Comparison of ENCODE assay signal across 9 cellular contexts in genomic region chr12:69475237-69475984, GRCh38. TPM values are rescaled to one million over a fixed set of nuclear protein-coding genes. Genes with fewer than 3 reads are reported as not detected.
A peak's percentile ranks its signal among the peaks of the same experiment; 100 is the strongest.
DNase-seq lines count a peak whose midpoint lies in the region; ATAC-seq and TF ChIP-seq lines count a peak whose summit lies in the region.
"Had no signal": no experiment of that assay in that cellular context is flagged by ENCODE, and none has a peak within 500 bp of the region (broad histone marks: within the 10 kb centered on the region; RNA-seq: fewer than 3 reads in every experiment).

No MANE protein-coding gene starts in this region.

- H3K27me3 Mint-ChIP-seq in HFFc6 (ENCODE audit: insufficient read depth): no peaks in the 10 kb centered on the region; the same call in 1 of the 2 replicates

- no peaks in the 10 kb centered on the region for H3K9me3 Mint-ChIP-seq in HFFc6

- peak overlapping the region in 1 of 3 donors; percentile 20 for H3K4me3 ChIP-seq in liver (ENCODE audit: low read depth in 1 of 3, low read length in 3 of 3)

- DNase-seq in HFFc6 (peak; percentile 21), substantia nigra (lab: John Stamatoyannopoulos, UW) (peak in 1 of 49 donors; percentile 2), cerebellar nuclear complex (lab: John Stamatoyannopoulos, UW) (no peak), A172 (ENCODE audit: low spot score) (no peak), ureter (ENCODE audit: low spot score) (no peak)
- DNase-seq: activated T-cell treated with anti-CD3 and anti-CD28 coated beads for 4 hours had no signal

- H3K9ac ChIP-seq in liver (ENCODE audit: low read depth in 1 of 2, low read length in 2 of 2): peak overlapping the region in 1 of 2 donors; percentile 44

- 44% methylated on average over 7 of the region's 7 CpGs for WGBS in liver

- peaks cover 64% of the 10 kb centered on the region for H3K4me1 Mint-ChIP-seq in HFFc6 (ENCODE audit: low read depth)

- peak overlapping the region; percentile 75 for H3K27ac Mint-ChIP-seq in HFFc6

- peaks cover 7 to 54% (median 44%) of the 10 kb centered on the region in 4 donors for H3K4me1 ChIP-seq in liver (ENCODE audit: control insufficient read depth in 4 of 4, insufficient read depth in 4 of 4, low read length in 3 of 4)

- TF ChIP-seq CTCF in HFFc6 (IDR thresholded peaks at IDR 0.05): no peak
- no peak for TF ChIP-seq CTCF in liver (IDR thresholded peaks at IDR 0.05; ENCODE audit: low read depth, low read length, missing input control)

- peaks cover 21% of the 10 kb centered on the region; the same call in 1 of the 2 replicates for H3K36me3 Mint-ChIP-seq in HFFc6 (ENCODE audit: low read depth)

- H3K27ac ChIP-seq in cingulate gyrus (ENCODE audit: low read depth, low read length) (peak overlapping the region; percentile 84), liver (ENCODE audit: low read depth in 1 of 2, low read length in 2 of 2) (peak overlapping the region; percentile 32 to 57), substantia nigra (ENCODE audit: low read depth, low read length, poor library complexity, severe bottlenecking) (peak overlapping the region; percentile 5)

- peak in 1 of 2 donors; percentile 26 for TF ChIP-seq RAD21 in liver (IDR thresholded peaks at IDR 0.05)

- H3K36me3 ChIP-seq in liver (ENCODE audit: control insufficient read depth in 4 of 4, insufficient read depth in 3 of 4, low read depth in 1 of 4, low read length in 3 of 4): no peaks in the 10 kb centered on the region

- ATAC-seq in GM19467 (IDR thresholded peaks at IDR 0.05; ENCODE audit: unreplicated experiment): no peak

- H3K4me3 Mint-ChIP-seq in HFFc6: 0 out of 2 replicates have a peak overlapping the region, but pooled peaks have one; percentile 2

- no peaks in the 10 kb centered on the region for H3K9me3 ChIP-seq in liver (ENCODE audit: control insufficient read depth in 4 of 4, low read length in 3 of 4)

- no peaks in the 10 kb centered on the region for H3K27me3 ChIP-seq in liver (ENCODE audit: control insufficient read depth in 4 of 4, insufficient read depth in 4 of 4, low read length in 3 of 4)

TF ChIP-seq in liver, 16 proteins besides CTCF, POLR2A, EP300 and RAD21:
- TF ChIP-seq ATF3 (IDR thresholded peaks at IDR 0.05): no peak
- peak; percentile 27 to 53 for TF ChIP-seq RXRA (IDR thresholded peaks at IDR 0.05)
- no peak for TF ChIP-seq TAF1 (conservative IDR thresholded peaks at IDR 0.05)
- TF ChIP-seq HNF4A (conservative IDR thresholded peaks at IDR 0.05): peak; percentile 21 to 52
- no peak for TF ChIP-seq FOXA2 (IDR thresholded peaks at IDR 0.05)
- peak; percentile 63 for TF ChIP-seq SP1 (IDR thresholded peaks at IDR 0.05)
- TF ChIP-seq NR2F2 (IDR thresholded peaks at IDR 0.05): peak; percentile 47
- no peak for TF ChIP-seq FOXA1 (IDR thresholded peaks at IDR 0.05)
- no peak for TF ChIP-seq MAX (IDR thresholded peaks at IDR 0.05)
- TF ChIP-seq REST (IDR thresholded peaks at IDR 0.05): peak; percentile 51

RNA-seq across cellular contexts. Expression of gene FRS2, which starts 5.2 kb away (rescaled TPM):
- total RNA-seq in HFFc6 (2021; fragmentation: NEBNext Ultra II Directional; extraction: Animal tissue kit (Norgen Biotek cat#: 25700)): 10 to 100 TPM; 26.5 to 35.8 (median 31.1) TPM
- total RNA-seq in liver (10 to 100 TPM; 22.2 to 24.0 TPM), ureter (38.2 TPM)
- 10 to 100 TPM in 1 of 2 donors, 1 to 10 TPM in 1; 7.0 to 21.6 TPM for polyA plus RNA-seq in liver
- 42.4 and 43.6 TPM in 2 replicates for total RNA-seq in A172 (2014; rRNA removed; shearing (Covaris generic))

Comparison
In these comparisons a context has a peak if more than half of its experiments do, and no peak if none do; other contexts are left out.
1. H3K27ac ChIP-seq: peak in every context shown above with its lines; median percentile 84 in cingulate gyrus; 44 in liver; 5 in substantia nigra.